1 cellular context compared by ENCODE assay signal in genomic region chr6:44133003-44133931, GRCh38.
TF ChIP-seq lines count a peak whose summit lies in the region.

No MANE protein-coding gene starts in this region.

TF ChIP-seq in IMR-90, 13 proteins besides CTCF, POLR2A, EP300 and RAD21:
- TF ChIP-seq SMC3 (IDR thresholded peaks at IDR 0.05; ENCODE audit: low read depth, low read length) (peak; percentile 21; the same call in 1 of the 2 replicates), USF2 (IDR thresholded peaks at IDR 0.05; ENCODE audit: low read depth, low read length) (no peak), RFX5 (IDR thresholded peaks at IDR 0.05; ENCODE audit: low read depth, low read length) (no peak), MAFK (IDR thresholded peaks at IDR 0.05; ENCODE audit: low read depth, low read length) (no peak), NFE2L2 (IDR thresholded peaks at IDR 0.05; ENCODE audit: low read depth, low read length) (no peak), CEBPB (IDR thresholded peaks at IDR 0.05; ENCODE audit: low read depth, low read length) (no peak), ELK1 (IDR thresholded peaks at IDR 0.05; ENCODE audit: borderline replicate concordance, low read depth, low read length) (no peak), CHD1 (IDR thresholded peaks at IDR 0.05; ENCODE audit: low read depth, low read length) (no peak), MXI1 (IDR thresholded peaks at IDR 0.05; ENCODE audit: borderline replicate concordance, low read depth, low read length) (0 out of 2 replicates have a peak, but pooled peaks have one; percentile 16), MAZ (IDR thresholded peaks at IDR 0.05; ENCODE audit: borderline replicate concordance, low read depth, low read length) (no peak), RCOR1 (IDR thresholded peaks at IDR 0.05; ENCODE audit: insufficient replicate concordance, low read length) (no peak)
